ENCODE assay signal across 28 cellular contexts in the genomic region with DNA sequence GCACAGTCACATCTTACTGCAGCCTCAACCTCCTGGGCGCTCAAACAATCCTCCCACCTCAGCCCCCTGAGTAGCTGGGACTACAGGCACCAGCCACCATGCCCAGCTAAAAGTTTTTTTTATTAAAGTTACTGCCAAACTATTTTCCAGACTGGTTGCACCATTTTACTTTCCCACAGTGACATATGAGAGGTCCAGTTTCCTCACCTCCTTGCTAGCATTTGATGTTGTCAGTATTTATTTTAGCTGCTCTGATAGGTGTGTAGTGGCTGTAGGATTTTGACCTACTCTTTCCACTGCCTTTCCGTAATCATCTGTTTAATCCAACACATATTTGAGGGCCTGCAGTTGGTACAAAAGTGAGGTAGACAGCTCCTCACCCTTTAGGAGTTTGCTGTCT. TPM values are rescaled to one million over a fixed set of nuclear protein-coding genes. Genes with fewer than 3 reads are reported as not detected.
A peak's percentile ranks its signal among the peaks of the same experiment; 100 is the strongest.
DNase-seq lines count a peak whose midpoint lies in the region; ATAC-seq, FAIRE-seq and TF ChIP-seq lines count a peak whose summit lies in the region.
"Had no signal": no experiment of that assay in that cellular context is flagged by ENCODE, and none has a peak within 500 bp of the region (broad histone marks: within the 10 kb centered on the region; RNA-seq: fewer than 3 reads in every experiment).

No MANE protein-coding gene starts in this region.

- no peak for TF ChIP-seq POLR2A in HepG2 (IDR thresholded peaks at IDR 0.05; ENCODE audit: insufficient read depth in 1 of 2, low read depth in 2 of 2, low read length in 2 of 2)
- TF ChIP-seq POLR2A in right lobe of liver (IDR thresholded peaks at IDR 0.05) = no peak
- TF ChIP-seq POLR2A in K562 (conservative IDR thresholded peaks at IDR 0.05) = no peak
- no peak for TF ChIP-seq POLR2A in gastroesophageal sphincter (IDR thresholded peaks at IDR 0.05)

- H3K4me1 Mint-ChIP-seq in neural crest cell = peaks cover 3% of the 10 kb centered on the region

- TF ChIP-seq CTCF in HepG2 (CRISPR knock-in tag; IDR thresholded peaks at IDR 0.05) (no peak), right lobe of liver (IDR thresholded peaks at IDR 0.05) (no peak), K562 (IDR thresholded peaks at IDR 0.05 in 2 of 3, conservative IDR thresholded peaks at IDR 0.05 in 1 of 3; ENCODE audit: insufficient read depth in 2 of 3, low read depth in 1 of 3, low read length in 3 of 3) (no peak), neural crest cell (conservative IDR thresholded peaks at IDR 0.05) (no peak), gastroesophageal sphincter (IDR thresholded peaks at IDR 0.05) (no peak)

- H3K79me2 ChIP-seq in HepG2 (ENCODE audit: insufficient read depth, low read length) (no peaks in the 10 kb centered on the region), K562 (ENCODE audit: control insufficient read depth, insufficient read depth, low read length) (no peaks in the 10 kb centered on the region)

- no peak for TF ChIP-seq EP300 in HepG2 (IDR thresholded peaks at IDR 0.05; ENCODE audit: low read depth in 2 of 2, low read length in 2 of 2)
- TF ChIP-seq EP300 in HepG2 (CRISPR knock-in tag; IDR thresholded peaks at IDR 0.05; ENCODE audit: borderline replicate concordance) = no peak
- TF ChIP-seq EP300 in K562 (IDR thresholded peaks at IDR 0.05; ENCODE audit: low read length) = no peak
- TF ChIP-seq EP300 in gastroesophageal sphincter (IDR thresholded peaks at IDR 0.05) = no peak

- no peaks in the 10 kb centered on the region for H4K20me1 ChIP-seq in HepG2 (ENCODE audit: insufficient read depth, low read length)
- H4K20me1 ChIP-seq in K562 (replicated peaks; ENCODE audit: control insufficient read depth, insufficient read depth, low read length) = no peaks in the 10 kb centered on the region
- H4K20me1 ChIP-seq: BLaER1 had no signal

- no peak for DNase-seq in HepG2 (ENCODE audit: low spot score)
- no peak for DNase-seq in right lobe of liver
- DNase-seq in K562 (ENCODE audit: extremely low read depth in 1 of 4, low spot score in 3 of 4) = no peak
- no peak for DNase-seq in neural crest cell (ENCODE audit: low read depth, low spot score)
- DNase-seq in putamen (ENCODE audit: low spot score) = no peak
- DNase-seq: 8988T; ACHN; BE2C; C1 segment of cervical spinal cord; CD4-positive, alpha-beta memory T cell; CD4-positive, CD25-positive, alpha-beta regulatory T cell; CD8-positive, alpha-beta memory T cell; COR-L47; DMS 273 treated with DMSO at 0.1 percent for 48 hours; DMS153; DMS53; DMS79; DND-41; EL; GDM1 had no signal

- CTCF ChIA-PET in HepG2 (lab: Yijun Ruan, JAX; ENCODE audit: low intra/inter-chr PET ratio, low total read pairs) = no interaction called here
- CTCF ChIA-PET in K562 (lab: Yijun Ruan, JAX; ENCODE audit: low intra/inter-chr PET ratio) = no interaction called here

- BruUV-seq in HepG2 (replicated peaks; lab: Mats Ljungman, UMichigan) (no TSS peak), K562 (replicated peaks; lab: Mats Ljungman, UMichigan) (no TSS peak)

- no peaks in the 10 kb centered on the region for H3K36me3 ChIP-seq in HepG2 (replicated peaks in 1 of 2; ENCODE audit: control insufficient read depth in 1 of 2, insufficient read depth in 2 of 2, low read length in 2 of 2)
- H3K36me3 ChIP-seq in right lobe of liver = no peaks in the 10 kb centered on the region
- H3K36me3 ChIP-seq in K562 (ENCODE audit: control insufficient read depth, insufficient read depth, low read length) = no peaks in the 10 kb centered on the region
- H3K36me3 ChIP-seq in gastroesophageal sphincter = no peaks in the 10 kb centered on the region
- H3K36me3 ChIP-seq: BE2C, BLaER1 had no signal

- intact Hi-C loops in HepG2 (cut with micrococcal nuclease; ENCODE audit: unreplicated experiment) (loop anchor here (10.0 kb wide), 2 partner anchors 119 to 149 kb away; a partner anchor contains a TSS), right lobe of liver (cut with DNase I) (no loop called here), K562 (cut with micrococcal nuclease) (loop anchor here (10.0 kb wide), 1 partner anchor 229 kb away; no protein-coding TSS in a partner anchor)

- peak overlapping the region; percentile 24 for H3K27ac Mint-ChIP-seq in neural crest cell (ENCODE audit: unreplicated experiment)
- H3K27ac Mint-ChIP-seq: CD4-positive, CD25-positive, alpha-beta regulatory T cell; CD8-positive, alpha-beta memory T cell had no signal

- WGBS in HepG2 (ENCODE audit: low lambda C conversion rate) = 42% methylated on average over 2 of the region's 2 CpGs
- WGBS in right lobe of liver (ENCODE audit: insufficient coverage, low coverage, low lambda C conversion rate, missing lambda C conversion rate) = 83% methylated on average over 2 of the region's 2 CpGs
- 28% methylated on average over 2 of the region's 2 CpGs for WGBS in K562 (ENCODE audit: insufficient coverage, low coverage, missing lambda C conversion rate)
- 71 to 83% methylated on average over 2 of the region's 2 CpGs for WGBS in gastroesophageal sphincter (ENCODE audit: low coverage in 1 of 2), 2 donors

- H3K4me2 ChIP-seq in HepG2 (ENCODE audit: low read depth, low read length) (no peak overlapping the region), K562 (ENCODE audit: insufficient read depth, low read length) (no peak overlapping the region)
- H3K4me2 ChIP-seq: BLaER1 had no signal

- no peak overlapping the region for H3K4me3 ChIP-seq in HepG2 (replicated peaks in 1 of 3; ENCODE audit: insufficient read depth in 1 of 3, low read depth in 2 of 3, low read length in 3 of 3)
- no peak overlapping the region for H3K4me3 ChIP-seq in right lobe of liver
- H3K4me3 ChIP-seq in K562 = no peak overlapping the region
- no peak overlapping the region for H3K4me3 ChIP-seq in gastroesophageal sphincter
- H3K4me3 ChIP-seq: BLaER1, GM12878 had no signal

- H2AFZ ChIP-seq in HepG2 (ENCODE audit: low read length) = no peak overlapping the region
- H2AFZ ChIP-seq in K562 (ENCODE audit: low read depth, low read length) = no peak overlapping the region

- H3K27me3 ChIP-seq in HepG2 (ENCODE audit: control insufficient read depth in 1 of 2, insufficient read depth in 2 of 2, low read length in 2 of 2) = peaks cover 0 to 5% of the 10 kb centered on the region in 2 experiments; a peak in 2 of 5 replicates
- no peaks in the 10 kb centered on the region for H3K27me3 ChIP-seq in right lobe of liver
- H3K27me3 ChIP-seq in K562 (ENCODE audit: control insufficient read depth in 2 of 2, insufficient read depth in 2 of 2, low read length in 2 of 2) = peaks cover 7 to 8% of the 10 kb centered on the region in 2 experiments; a peak in 4 of 5 replicates
- H3K27me3 ChIP-seq in gastroesophageal sphincter = peaks cover 41% of the 10 kb centered on the region
- H3K27me3 ChIP-seq: BLaER1 had no signal

- POLR2A ChIA-PET in HepG2 (lab: Yijun Ruan, JAX) (no interaction called here), K562 (lab: Yijun Ruan, JAX) (no interaction called here)

- H3K4me3 Mint-ChIP-seq in neural crest cell = no peak overlapping the region
- H3K4me3 Mint-ChIP-seq: CD14-positive monocyte; CD4-positive, alpha-beta memory T cell; CD4-positive, CD25-positive, alpha-beta regulatory T cell had no signal

- no peak overlapping the region for H3K9ac ChIP-seq in HepG2 (ENCODE audit: insufficient read depth, low read depth, low read length)
- no peak overlapping the region for H3K9ac ChIP-seq in K562 (ENCODE audit: insufficient read depth in 1 of 2, low read depth in 2 of 2, low read length in 2 of 2)
- H3K9ac ChIP-seq: BLaER1 had no signal

- H3K4me1 ChIP-seq in HepG2 (ENCODE audit: insufficient read depth, low read length) (peaks cover 14% of the 10 kb centered on the region), right lobe of liver (peaks cover 0 to 5% (median 0%) of the 10 kb centered on the region in 4 donors), K562 (replicated peaks in 1 of 2; ENCODE audit: control insufficient read depth in 2 of 2, insufficient read depth in 2 of 2, low read length in 2 of 2) (peaks cover 6 to 9% of the 10 kb centered on the region in 2 experiments; a peak in 4 of 5 replicates), gastroesophageal sphincter (peaks cover 0 to 4% (median 0%) of the 10 kb centered on the region in 3 donors)
- H3K4me1 ChIP-seq: BE2C had no signal

- FAIRE-seq in HepG2 (lab: Jason Lieb, UNC) (no peak), K562 (lab: Jason Lieb, UNC) (no peak)
- FAIRE-seq: A204.1, GM12878, GM12892, GM18507, GM19239 had no signal

- no peaks in the 10 kb centered on the region for H3K9me3 Mint-ChIP-seq in neural crest cell
- H3K9me3 Mint-ChIP-seq: CD4-positive, alpha-beta memory T cell; CD4-positive, CD25-positive, alpha-beta regulatory T cell; CD8-positive, alpha-beta memory T cell had no signal

- TF ChIP-seq RAD21 in HepG2 (CRISPR knock-in tag; IDR thresholded peaks at IDR 0.05) (no peak), K562 (CRISPR knock-in tag; conservative IDR thresholded peaks at IDR 0.05 in 1 of 2, IDR thresholded peaks at IDR 0.05 in 1 of 2) (no peak)

- H3K27ac ChIP-seq in HepG2 (ENCODE audit: extremely low read length, insufficient read depth, low read length) (no peak overlapping the region), right lobe of liver (no peak overlapping the region), K562 (ENCODE audit: extremely low read depth, low read depth, low read length) (no peak overlapping the region), gastroesophageal sphincter (no peak overlapping the region)
- H3K27ac ChIP-seq: BLaER1 had no signal

- H3K27me3 Mint-ChIP-seq in neural crest cell (ENCODE audit: low read depth) = peaks cover 36% of the 10 kb centered on the region

- no peaks in the 10 kb centered on the region for H3K9me1 ChIP-seq in K562 (ENCODE audit: control insufficient read depth, insufficient read depth, low read length)

- ATAC-seq in HepG2 (no peak), right lobe of liver (no peak), K562 (no peak), gastroesophageal sphincter (no peak)
- ATAC-seq: GM12878 had no signal

- in situ Hi-C loops in HepG2 (cut with HindIII; ENCODE audit: extremely low pct_ligation_motif_present, low pct_unique_long_range_greater_than_20kb) (no loop called here), K562 (cut with MboI) (no loop called here)

- no peaks in the 10 kb centered on the region for H3K36me3 Mint-ChIP-seq in neural crest cell (ENCODE audit: low read depth)
- H3K36me3 Mint-ChIP-seq: CD14-positive monocyte; CD4-positive, CD25-positive, alpha-beta regulatory T cell; CD8-positive, alpha-beta memory T cell had no signal

- no peaks in the 10 kb centered on the region for H3K9me3 ChIP-seq in HepG2 (ENCODE audit: low read length)
- no peaks in the 10 kb centered on the region for H3K9me3 ChIP-seq in right lobe of liver
- H3K9me3 ChIP-seq in K562 (replicated peaks; ENCODE audit: control insufficient read depth, insufficient read depth, low read depth, low read length) = no peaks in the 10 kb centered on the region
- no peaks in the 10 kb centered on the region for H3K9me3 ChIP-seq in gastroesophageal sphincter
- H3K9me3 ChIP-seq: BE2C, BLaER1 had no signal

RNA-seq across cellular contexts. Expression of a gene that starts 5.4 kb away (rescaled TPM):
- 48.2 and 49.8 TPM in 2 replicates for total RNA-seq in HepG2 (2016; rRNA removed; fragmentation: Illumina TruSeq; extraction: Trizol)
- 32.9 and 44.3 TPM in 2 replicates for total RNA-seq in HepG2 (2016; cell fraction: cytosol; rRNA removed; fragmentation: Illumina TruSeq; extraction: Trizol; ENCODE audit: low read depth)
- total RNA-seq in HepG2 (2016; cell fraction: insoluble cytoplasmic fraction; rRNA removed; fragmentation: Illumina TruSeq; extraction: Trizol) = 42.9 and 47.0 TPM in 2 replicates
- 36.7 and 40.4 TPM in 2 replicates for total RNA-seq in HepG2 (2016; cell fraction: membrane; rRNA removed; fragmentation: Illumina TruSeq; extraction: Trizol)
- total RNA-seq in HepG2 (2016; cell fraction: nucleus; rRNA removed; fragmentation: Illumina TruSeq; extraction: Trizol) = 55.6 and 66.1 TPM in 2 replicates
- polyA plus RNA-seq in HepG2 (2011; rRNA removed) = 27.0 and 28.2 TPM in 2 replicates
- polyA plus RNA-seq in HepG2 (2011; cell fraction: cytosol; rRNA removed) = 21.1 and 27.9 TPM in 2 replicates
- polyA plus RNA-seq in HepG2 (2011; cell fraction: nucleus; rRNA removed) = 17.7 and 21.8 TPM in 2 replicates
- polyA plus RNA-seq in HepG2 (2012) = 22.1 and 26.0 TPM in 2 replicates
- polyA plus RNA-seq in HepG2 (2016; cell fraction: cytosol; fragmentation: Illumina TruSeq; extraction: Trizol; ENCODE audit: low read depth) = 3.2 and 3.8 TPM in 2 replicates
- polyA plus RNA-seq in HepG2 (2016; cell fraction: insoluble cytoplasmic fraction; fragmentation: Illumina TruSeq; extraction: Trizol; ENCODE audit: low read depth) = 32.8 and 33.5 TPM in 2 replicates
- 14.5 and 14.8 TPM in 2 replicates for polyA plus RNA-seq in HepG2 (2016; cell fraction: membrane; fragmentation: Illumina TruSeq; extraction: Trizol; ENCODE audit: low read depth)
- 43.9 and 49.1 TPM in 2 replicates for polyA plus RNA-seq in HepG2 (2016; cell fraction: nucleus; fragmentation: Illumina TruSeq; extraction: Trizol; ENCODE audit: insufficient read depth, low read depth)
- 50.9 and 89.2 TPM in 2 replicates for polyA minus RNA-seq in HepG2 (2011; rRNA and poly(A)+ RNA removed; ENCODE audit: low replicate concordance)
- polyA minus RNA-seq in HepG2 (2011; cell fraction: cytosol; rRNA and poly(A)+ RNA removed) = 29.2 and 32.2 TPM in 2 replicates
- 88.8 and 108 TPM in 2 replicates for polyA minus RNA-seq in HepG2 (2011; cell fraction: nucleus; rRNA and poly(A)+ RNA removed)
- total RNA-seq in right lobe of liver = 10 to 100 TPM; 28.3 to 48.1 (median 31.9) TPM
- total RNA-seq in K562 (2011; cell fraction: chromatin; rRNA removed; ENCODE audit: low replicate concordance) = 288 and 606 TPM in 2 replicates
- 128 and 147 TPM in 2 replicates for total RNA-seq in K562 (2011; cell fraction: nucleolus; rRNA removed)
- 296 and 333 TPM in 2 replicates for total RNA-seq in K562 (2011; cell fraction: nucleoplasm; rRNA removed)
- 75.4 and 80.9 TPM in 2 replicates for total RNA-seq in K562 (2014; rRNA removed)
- 91.7 and 99.0 TPM in 2 replicates for total RNA-seq in K562 (2014; rRNA removed; fragmentation: Illumina TruSeq; extraction: Trizol)
- total RNA-seq in K562 (2015; rRNA removed; fragmentation: Illumina TruSeq; extraction: Trizol) = 75.4 and 84.7 TPM in 2 replicates
- 76.0 and 76.4 TPM in 2 replicates for total RNA-seq in K562 (2021)
- polyA plus RNA-seq in K562 (2011; rRNA removed) = 45.4 and 81.4 TPM in 2 replicates
- 39.7 and 40.3 TPM in 2 replicates for polyA plus RNA-seq in K562 (2011; cell fraction: cytosol; rRNA removed)
- polyA plus RNA-seq in K562 (2011; cell fraction: nucleus; rRNA removed) = 38.6 and 55.2 TPM in 2 replicates
- 38.5 and 40.4 TPM in 2 replicates for polyA plus RNA-seq in K562 (2012)
- polyA plus RNA-seq in K562 (2014; fragmentation: Illumina TruSeq; extraction: Trizol) = 59.8 and 66.9 TPM in 2 replicates
- 10 to 100 TPM in 1 of 2 experiments, 1 to 10 TPM in 1; 9.6 to 15.3 TPM for polyA plus RNA-seq in K562 (2014; fragmentation: Nextera tagmentation; extraction: Ambion mirVana)
- polyA plus RNA-seq in K562 (2014; rRNA removed) = 58.0 and 61.9 TPM in 2 replicates
- 123 and 152 TPM in 2 replicates for polyA minus RNA-seq in K562 (2011; rRNA and poly(A)+ RNA removed)
- polyA minus RNA-seq in K562 (2011; cell fraction: cytosol; rRNA and poly(A)+ RNA removed) = 44.5 and 80.8 TPM in 2 replicates
- polyA minus RNA-seq in K562 (2011; cell fraction: nucleus; rRNA and poly(A)+ RNA removed) = 96.0 and 102 TPM in 2 replicates
- 46.1 and 46.8 TPM in 2 replicates for total RNA-seq in neural crest cell
- 100 to 1,000 TPM in 2 of 4 donors, 10 to 100 TPM in 2; 70.9 to 107 (median 100) TPM for total RNA-seq in gastroesophageal sphincter

Comparison
In these comparisons a context has a peak if more than half of its experiments do, and no peak if none do; other contexts are left out.
1. intact Hi-C loops: an anchor here in HepG2 (10.0 kb wide) and K562 (10.0 kb wide); none called in right lobe of liver.